In genomic region chr20:45469336-45470261, GRCh38 we compare ENCODE assay signal across 8 cellular contexts. TPM values are rescaled to one million over a fixed set of nuclear protein-coding genes. Genes with fewer than 3 reads are reported as not detected.
A peak's percentile ranks its signal among the peaks of the same experiment; 100 is the strongest.
DNase-seq lines count a peak whose midpoint lies in the region; ATAC-seq, FAIRE-seq and TF ChIP-seq lines count a peak whose summit lies in the region.

TSS of gene WFDC2 (plus strand) at chr20:45469753. CDS start at chr20:45469782, 29 bp downstream.

- H3K4me3 ChIP-seq in BLaER1 treated with 17β-estradiol and CSF1 and Interleukin-3, amounts not matched to agents 10 nM and 100 nM: peak within 1 kb of the TSS; percentile 58 to 76 (median 62)
- H3K4me3 ChIP-seq in HL-60 (replicated peaks; ENCODE audit: insufficient read depth, low read length) (peak within 1 kb of the TSS; percentile 20; the same call in 1 of the 2 replicates), adipocyte (ENCODE audit: low read length) (peak within 1 kb of the TSS; percentile 65), keratinocyte (ENCODE audit: control insufficient read depth in 2 of 3, extremely low read depth in 1 of 3, insufficient read depth in 2 of 3, low read depth in 1 of 3, low read length in 3 of 3) (peak within 1 kb of the TSS; percentile 10 to 29 (median 24))

- peak within 1 kb of the TSS; percentile 38 to 78 (median 72) for H3K9ac ChIP-seq in BLaER1 treated with 17β-estradiol and CSF1 and Interleukin-3, amounts not matched to agents 10 nM and 100 nM
- no peak within 1 kb of the TSS for H3K9ac ChIP-seq in adipocyte (ENCODE audit: low read length)
- no peak within 1 kb of the TSS for H3K9ac ChIP-seq in keratinocyte (ENCODE audit: control insufficient read depth, extremely low read depth, insufficient read depth, low read length)

- H3K9me3 Mint-ChIP-seq in stimulated activated memory B cell treated with anti-CD40 and anti-IgM and Interleukin-4, amounts not matched to agents 10 μg/mL and 1 μg/mL and 100 μg/mL, for 72 hours: no peaks in the 10 kb centered on the region

- no peak for FAIRE-seq in keratinocyte (lab: Jason Lieb, UNC)

- H2AFZ ChIP-seq in keratinocyte (ENCODE audit: control insufficient read depth, low read length): peak within 1 kb of the TSS; percentile 54

- H3K27ac Mint-ChIP-seq in stimulated activated memory B cell treated with anti-CD40 and anti-IgM and Interleukin-4, amounts not matched to agents 10 μg/mL and 1 μg/mL and 100 μg/mL, for 72 hours: peak within 1 kb of the TSS; percentile 57

- peaks cover 42% of the 10 kb centered on the region for H3K27me3 Mint-ChIP-seq in stimulated activated memory B cell treated with anti-CD40 and anti-IgM and Interleukin-4, amounts not matched to agents 10 μg/mL and 1 μg/mL and 100 μg/mL, for 72 hours

- no peaks in the 10 kb centered on the region for H3K36me3 Mint-ChIP-seq in stimulated activated memory B cell treated with anti-CD40 and anti-IgM and Interleukin-4, amounts not matched to agents 10 μg/mL and 1 μg/mL and 100 μg/mL, for 72 hours

- peak within 1 kb of the TSS; percentile 93 to 100 (median 96) for H3K4me2 ChIP-seq in BLaER1 treated with 17β-estradiol and CSF1 and Interleukin-3, amounts not matched to agents 10 nM and 100 nM
- peak within 1 kb of the TSS; percentile 67 for H3K4me2 ChIP-seq in keratinocyte (ENCODE audit: control insufficient read depth, extremely low read depth, insufficient read depth, low read depth, low read length)

- DNase-seq in HL-60 (ENCODE audit: low read depth in 1 of 2, low spot score in 1 of 2): no peak
- DNase-seq in adipocyte (ENCODE audit: low read depth): no peak
- no peak for DNase-seq in keratinocyte (ENCODE audit: low read depth, low spot score)
- DNase-seq in NCI-H1694 treated with DMSO at 0.1 percent for 48 hours (lab: John Stamatoyannopoulos, UW): no peak
- DNase-seq in AG08396 (ENCODE audit: low spot score): no peak
- DNase-seq in foreskin melanocyte: no peak

- H3K27ac ChIP-seq in BLaER1 treated with 17β-estradiol and CSF1 and Interleukin-3, amounts not matched to agents 10 nM and 100 nM: peak within 1 kb of the TSS; percentile 10 to 76 (median 52); a peak in 21 of 22 replicates
- H3K27ac ChIP-seq in HL-60 (replicated peaks) (no peak within 1 kb of the TSS), keratinocyte (ENCODE audit: control insufficient read depth, insufficient read depth, low read length) (no peak within 1 kb of the TSS)

- no peaks in the 10 kb centered on the region for H3K36me3 ChIP-seq in BLaER1 treated with 17β-estradiol and CSF1 and Interleukin-3, amounts not matched to agents 10 nM and 100 nM
- no peaks in the 10 kb centered on the region for H3K36me3 ChIP-seq in adipocyte (ENCODE audit: control insufficient read depth, insufficient read depth, low read length, severe bottlenecking)
- H3K36me3 ChIP-seq in keratinocyte (ENCODE audit: control insufficient read depth in 2 of 2, extremely low read depth in 1 of 2, insufficient read depth in 2 of 2, low read length in 2 of 2): no peaks in the 10 kb centered on the region

- TF ChIP-seq CTCF in HL-60 (IDR thresholded peaks at IDR 0.05; ENCODE audit: insufficient read depth, low read length) (no peak), keratinocyte (optimal IDR thresholded peaks at IDR 0.05 in 1 of 3, IDR thresholded peaks at IDR 0.05 in 1 of 3, conservative IDR thresholded peaks at IDR 0.05 in 1 of 3; ENCODE audit: extremely low read depth in 1 of 3, insufficient read depth in 2 of 3, low read length in 3 of 3) (no peak)

- peak; percentile 61 for ATAC-seq in stimulated activated memory B cell treated with anti-CD40 and anti-IgM and Interleukin-4, amounts not matched to agents 10 μg/mL and 1 μg/mL and 100 μg/mL, for 72 hours

- no peaks in the 10 kb centered on the region for H3K9me3 ChIP-seq in BLaER1 treated with 17β-estradiol and CSF1 and Interleukin-3, amounts not matched to agents 10 nM and 100 nM (replicated peaks in 1 of 11)
- H3K9me3 ChIP-seq in adipocyte (ENCODE audit: control insufficient read depth, low read length): no peaks in the 10 kb centered on the region
- H3K9me3 ChIP-seq in keratinocyte (ENCODE audit: control insufficient read depth, low read depth, low read length): no peaks in the 10 kb centered on the region

- H4K20me1 ChIP-seq in BLaER1 treated with 17β-estradiol and CSF1 and Interleukin-3, amounts not matched to agents 10 nM and 100 nM: no peaks in the 10 kb centered on the region
- H4K20me1 ChIP-seq in keratinocyte (ENCODE audit: control insufficient read depth, extremely low read depth, insufficient read depth, low read length): no peaks in the 10 kb centered on the region

- no peaks in the 10 kb centered on the region for H3K79me2 ChIP-seq in keratinocyte (ENCODE audit: control insufficient read depth, insufficient read depth, low read length)

- peak within 1 kb of the TSS; percentile 59 for H3K4me3 Mint-ChIP-seq in stimulated activated memory B cell treated with anti-CD40 and anti-IgM and Interleukin-4, amounts not matched to agents 10 μg/mL and 1 μg/mL and 100 μg/mL, for 72 hours

- H3K27me3 ChIP-seq in BLaER1 treated with 17β-estradiol and CSF1 and Interleukin-3, amounts not matched to agents 10 nM and 100 nM: peaks cover 18 to 34% (median 29%) of the 10 kb centered on the region in 11 experiments
- peaks cover 49% of the 10 kb centered on the region for H3K27me3 ChIP-seq in HL-60 (ENCODE audit: insufficient read depth, poor library complexity, severe bottlenecking)
- H3K27me3 ChIP-seq in adipocyte (replicated peaks; ENCODE audit: control insufficient read depth, insufficient read depth, low read length): peaks cover 62% of the 10 kb centered on the region
- peaks cover 44% of the 10 kb centered on the region for H3K27me3 ChIP-seq in keratinocyte (ENCODE audit: control insufficient read depth, extremely low read depth, insufficient read depth, low read length)

- H3K4me1 Mint-ChIP-seq in stimulated activated memory B cell treated with anti-CD40 and anti-IgM and Interleukin-4, amounts not matched to agents 10 μg/mL and 1 μg/mL and 100 μg/mL, for 72 hours: peaks cover 20% of the 10 kb centered on the region

- H3K4me1 ChIP-seq in BLaER1 treated with 17β-estradiol and CSF1 and Interleukin-3, amounts not matched to agents 10 nM and 100 nM: peaks cover 14 to 29% (median 21%) of the 10 kb centered on the region in 10 experiments
- peaks cover 13% of the 10 kb centered on the region for H3K4me1 ChIP-seq in adipocyte (ENCODE audit: control insufficient read depth, insufficient read depth, low read length)
- H3K4me1 ChIP-seq in keratinocyte (ENCODE audit: control insufficient read depth, extremely low read depth, insufficient read depth, low read length): peaks cover 5% of the 10 kb centered on the region

- no peaks in the 10 kb centered on the region for H3K9me1 ChIP-seq in keratinocyte (ENCODE audit: control insufficient read depth, extremely low read depth, insufficient read depth, low read length)

- dilution Hi-C loops in keratinocyte (cut with MboI; ENCODE audit: extremely low pct_ligation_motif_present, low sequenced_read_pairs): no loop called here

RNA-seq across cellular contexts. Expression of gene WFDC2, which starts in this region (rescaled TPM):
- 0.44 TPM in 1 of 3 replicates, not detected in the others for polyA plus RNA-seq in keratinocyte
- not detected for polyA plus RNA-seq in keratinocyte (2011; ENCODE audit: low read depth)
- 0.16 and 0.66 TPM in 2 replicates for polyA plus RNA-seq in keratinocyte (2011; cell fraction: cytosol; rRNA removed)
- 0.25 and 0.52 TPM in 2 replicates for polyA plus RNA-seq in keratinocyte (2011; cell fraction: nucleus; rRNA removed)
- polyA plus RNA-seq in keratinocyte (2012; ENCODE audit: low replicate concordance): 0.65 and 0.68 TPM in 2 replicates
- polyA minus RNA-seq in keratinocyte: not detected in 3 replicates
- not detected for polyA minus RNA-seq in keratinocyte (2011; cell fraction: cytosol; rRNA and poly(A)+ RNA removed)
- not detected in 2 replicates for polyA minus RNA-seq in keratinocyte (2011; cell fraction: nucleus; rRNA and poly(A)+ RNA removed)

Comparison
In these comparisons a context has a peak if more than half of its experiments do, and no peak if none do; other contexts are left out.
1. H3K27ac ChIP-seq: peak in BLaER1 treated with 17β-estradiol and CSF1 and Interleukin-3, amounts not matched to agents 10 nM and 100 nM (11 of 11); none in HL-60 (single experiment) and keratinocyte (single experiment).
2. H3K9ac ChIP-seq: peak in BLaER1 treated with 17β-estradiol and CSF1 and Interleukin-3, amounts not matched to agents 10 nM and 100 nM (11 of 11); none in adipocyte (single experiment) and keratinocyte (single experiment).
3. Peak in every context shown above with its lines, with median percentiles within 50 percentile points of each other: H3K4me3 ChIP-seq.